17 cellular contexts compared by ENCODE assay signal in the genomic region with DNA sequence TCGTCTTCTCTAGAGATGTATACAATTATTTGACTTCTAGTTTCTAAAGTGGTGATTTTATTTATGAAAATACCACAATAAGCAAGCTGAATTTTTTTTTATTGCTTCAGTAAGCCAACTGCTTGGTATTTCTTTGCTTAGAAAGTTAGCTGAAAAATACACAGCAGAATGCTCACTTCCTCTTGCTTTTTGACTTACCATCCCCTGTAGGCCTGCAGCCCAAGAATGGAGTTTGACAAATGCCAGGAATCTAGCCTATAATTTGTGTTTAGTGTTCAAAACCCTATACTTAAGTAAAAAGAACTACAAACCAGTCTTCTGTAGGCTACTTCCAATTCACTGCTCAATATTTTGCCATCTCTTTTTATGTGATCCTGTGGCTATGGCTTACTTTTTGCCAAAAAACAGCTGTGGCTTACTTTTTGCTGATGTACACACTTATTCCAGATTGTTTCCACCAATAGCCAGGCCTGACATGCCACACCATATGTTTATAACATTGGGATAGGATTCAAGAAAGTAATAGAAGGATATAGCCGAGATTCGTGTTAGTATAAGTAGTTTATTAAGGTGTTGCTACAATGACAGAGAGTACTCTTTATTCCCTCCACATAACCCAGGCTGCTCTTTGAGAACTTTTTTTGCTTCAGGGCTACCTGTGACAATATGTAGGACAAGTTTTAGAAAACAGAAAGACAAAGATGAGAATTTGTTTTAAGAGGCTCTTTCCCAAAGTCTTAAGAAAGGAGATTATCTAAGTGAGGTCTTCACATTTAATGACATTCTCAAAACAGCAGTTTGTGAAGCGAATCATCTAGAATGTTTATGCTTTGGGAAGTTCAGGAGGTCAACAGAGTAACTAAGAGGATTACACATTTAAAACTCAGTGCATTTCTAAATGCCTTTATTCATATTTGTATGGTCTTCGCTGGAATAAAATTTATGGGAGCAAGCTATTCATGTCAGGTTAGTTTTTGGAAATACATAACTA.
DNase-seq lines count a peak whose midpoint lies in the region; ATAC-seq, FAIRE-seq and TF ChIP-seq lines count a peak whose summit lies in the region.
"Had no signal": no experiment of that assay in that cellular context is flagged by ENCODE, and none has a peak within 500 bp of the region (broad histone marks: within the 10 kb centered on the region; RNA-seq: fewer than 3 reads in every experiment).

No MANE protein-coding gene starts in this region.

- 12% methylated on average over 5 of the region's 5 CpGs for WGBS in A549 (ENCODE audit: missing lambda C conversion rate)
- WGBS in stomach, 5 donors: 65 to 74% (median 72%) methylated on average over 5 of the region's 5 CpGs

- TF ChIP-seq RAD21 in A549 (conservative IDR thresholded peaks at IDR 0.05 in 1 of 2, IDR thresholded peaks at IDR 0.05 in 1 of 2): no peak

- H3K4me2 ChIP-seq in A549: no peak overlapping the region

- no peak for DNase-seq in A549 (ENCODE audit: low read depth in 1 of 2, low spot score in 1 of 2)
- peak; percentile 30 for DNase-seq in GM04504 (ENCODE audit: low read depth)
- DNase-seq in fibroblast of villous mesenchyme (ENCODE audit: low read depth): peak; percentile 36
- no peak for DNase-seq in NCI-H345 treated with DMSO at 0.1 percent for 48 hours (lab: John Stamatoyannopoulos, UW; ENCODE audit: unreplicated experiment)
- DNase-seq in frontal cortex (ENCODE audit: low spot score in 2 of 2): no peak
- no peak for DNase-seq in stomach
- DNase-seq: amygdala, left cardiac atrium, MG63, NCI-H1930, RPMI8226, T-cell, WERI-Rb-1 had no signal

- ATAC-seq in A549: no peak
- peak; percentile 84 for ATAC-seq in SK-N-SH treated with all-trans-retinoic acid at 6 μM for 48 hours
- ATAC-seq in HG02763 (IDR thresholded peaks at IDR 0.05; ENCODE audit: unreplicated experiment): no peak
- ATAC-seq: left cardiac atrium, T-cell had no signal

- H3K27ac ChIP-seq in A549 (no peak overlapping the region), stomach (no peak overlapping the region)
- H3K27ac ChIP-seq: epithelial cell of prostate, WERI-Rb-1 had no signal

- CTCF ChIA-PET in A549 (lab: Yijun Ruan, JAX): interaction anchor here (1.3 kb wide), 1 partner anchor 34 kb away, joined by 4 read pairs; no protein-coding TSS in a partner anchor

- TF ChIP-seq EP300 in A549 (IDR thresholded peaks at IDR 0.05) (no peak), stomach (IDR thresholded peaks at IDR 0.05) (no peak)

- TF ChIP-seq POLR2A in A549 (IDR thresholded peaks at IDR 0.05; ENCODE audit: low read length) (no peak), stomach (IDR thresholded peaks at IDR 0.05) (no peak)

- no peaks in the 10 kb centered on the region for H3K27me3 ChIP-seq in stomach
- H3K27me3 ChIP-seq: MG63 had no signal

- no peaks in the 10 kb centered on the region for H3K4me1 ChIP-seq in A549
- H3K4me1 ChIP-seq in stomach: no peaks in the 10 kb centered on the region

- H3K9me3 ChIP-seq in A549 (no peaks in the 10 kb centered on the region), stomach (no peaks in the 10 kb centered on the region)
- H3K9me3 ChIP-seq: MG63 had no signal

- H3K4me3 ChIP-seq in A549 (no peak overlapping the region), fibroblast of villous mesenchyme (ENCODE audit: low read depth, low read length) (no peak overlapping the region), stomach (no peak overlapping the region)
- H3K4me3 ChIP-seq: MG63 had no signal

- TF ChIP-seq CTCF in A549 (IDR thresholded peaks at IDR 0.05): no peak
- no peak for TF ChIP-seq CTCF in fibroblast of villous mesenchyme (IDR thresholded peaks at IDR 0.05; ENCODE audit: insufficient read depth, low read depth, low read length)
- TF ChIP-seq CTCF in stomach (IDR thresholded peaks at IDR 0.05): no peak

- intact Hi-C loops in stomach (cut with DNase I; ENCODE audit: low total_unique reads): no loop called here

- POLR2A ChIA-PET in A549 (lab: Yijun Ruan, JAX): no interaction called here

- peaks cover 0 to 5% (median 0%) of the 10 kb centered on the region in 4 donors for H3K36me3 ChIP-seq in stomach
- H3K36me3 ChIP-seq: MG63, WERI-Rb-1 had no signal

- FAIRE-seq in A549 (lab: Jason Lieb, UNC): no peak
- FAIRE-seq in frontal cortex (lab: Jason Lieb, UNC): no peak
- FAIRE-seq: urothelium cell line had no signal

TF ChIP-seq in A549, 52 proteins besides CTCF, POLR2A, EP300 and RAD21:
- TF ChIP-seq CBX8 (IDR thresholded peaks at IDR 0.05): no peak
- peak; percentile 24 for TF ChIP-seq MAFK (IDR thresholded peaks at IDR 0.05; ENCODE audit: partially characterized antibody)
- no peak for TF ChIP-seq ZFP36 (IDR thresholded peaks at IDR 0.05; ENCODE audit: borderline replicate concordance, partially characterized antibody)
TF ChIP-seq in A549: peak in this region for 1.

TF ChIP-seq in SK-N-SH treated with all-trans-retinoic acid at 6 μM for 48 hours, 23 proteins besides CTCF, POLR2A, EP300 and RAD21:
- no peak for TF ChIP-seq RARB (CRISPR knock-in tag; IDR thresholded peaks at IDR 0.05)
- no peak for TF ChIP-seq BACH2 (CRISPR knock-in tag; IDR thresholded peaks at IDR 0.05; ENCODE audit: borderline replicate concordance)

Comparison
In these comparisons a context has a peak if more than half of its experiments do, and no peak if none do; other contexts are left out.
1. DNase-seq: peak in GM04504 (single experiment) and fibroblast of villous mesenchyme (single experiment); none in A549 (0 of 2), NCI-H345 treated with DMSO at 0.1 percent for 48 hours (single experiment), frontal cortex (0 of 2) and stomach (single experiment).